Comparison of ENCODE assay signal across 13 cellular contexts in the genomic region with DNA sequence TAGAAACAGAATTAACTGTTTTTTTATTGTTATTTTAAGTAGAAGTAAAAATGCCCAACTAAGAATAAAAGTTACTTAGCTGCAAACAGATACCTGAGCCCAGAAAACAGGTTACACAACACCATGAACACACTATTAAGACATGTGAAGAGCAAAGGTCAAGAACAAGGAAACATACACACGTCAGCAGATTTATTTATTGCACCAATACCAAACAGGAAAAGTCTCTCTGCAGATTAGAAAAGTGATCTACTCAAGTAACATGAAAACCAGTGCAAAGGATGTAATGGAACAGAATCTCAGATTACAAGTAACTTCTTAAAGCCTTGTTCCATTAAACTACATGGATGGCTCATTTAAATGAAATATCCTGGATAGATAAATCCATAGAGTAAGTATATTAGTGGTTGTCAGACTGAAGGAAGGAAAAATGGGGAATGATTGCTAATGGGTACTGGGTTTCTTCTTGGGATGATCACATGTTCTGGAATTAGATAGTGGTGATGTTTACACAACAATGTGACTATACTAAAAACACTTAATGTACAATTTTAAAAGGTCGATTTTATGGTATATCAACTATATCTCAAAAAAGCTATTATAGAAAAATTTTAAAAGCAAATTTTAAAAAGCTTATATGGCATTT. TPM values are rescaled to one million over a fixed set of nuclear protein-coding genes. Genes with fewer than 3 reads are reported as not detected.
DNase-seq lines count a peak whose midpoint lies in the region; ATAC-seq and TF ChIP-seq lines count a peak whose summit lies in the region.
"Had no signal": no experiment of that assay in that cellular context is flagged by ENCODE, and none has a peak within 500 bp of the region (broad histone marks: within the 10 kb centered on the region; RNA-seq: fewer than 3 reads in every experiment).

No MANE protein-coding gene starts in this region.

- peak overlapping the region in 3 of 5 experiments; percentile 8 to 79 (median 14) for H3K27ac Mint-ChIP-seq in brain
- H3K27ac Mint-ChIP-seq: activated naive CD4-positive, alpha-beta T cell treated with anti-CD3 and anti-CD28 coated beads, Interleukin-2, amount 50 U/mL, for 24 hours; HFFc6 had no signal

- ATAC-seq in left lung (peak; percentile 89), HG03457 (IDR thresholded peaks at IDR 0.05; ENCODE audit: unreplicated experiment) (no peak), HG03139 (IDR thresholded peaks at IDR 0.05; ENCODE audit: unreplicated experiment) (no peak)
- ATAC-seq: natural killer cell treated with Interleukin-12 subunit alpha and Interleukin-12 subunit beta and Interleukin-15 and Interleukin-18, amount 100 ng/mL, for 72 hours had no signal

- no peaks in the 10 kb centered on the region for H3K27me3 ChIP-seq in left lung
- H3K27me3 ChIP-seq: esophagus muscularis mucosa had no signal

- DNase-seq in HT-29 (ENCODE audit: low spot score) (peak; percentile 66), left lung (no peak), NCI-H1417 treated with DMSO at 0.1 percent for 48 hours (lab: John Stamatoyannopoulos, UW) (no peak)
- DNase-seq in stimulated activated CD4-positive, alpha-beta T cell treated with anti-CD3 and anti-CD28 coated beads, Interleukin-2, amount 100 ng/mL, for 48 hours = no peak
- DNase-seq: HFFc6, NCI-H524 had no signal

- H3K27ac ChIP-seq in 22Rv1 (peak overlapping the region; percentile 82), left lung (peak overlapping the region; percentile 31 to 53)
- H3K27ac ChIP-seq: esophagus muscularis mucosa had no signal

- intact Hi-C loops in left lung (cut with DNase I) = no loop called here

- no peaks in the 10 kb centered on the region for H3K9me3 Mint-ChIP-seq in brain
- H3K9me3 Mint-ChIP-seq: activated naive CD4-positive, alpha-beta T cell treated with anti-CD3 and anti-CD28 coated beads, Interleukin-2, amount 50 U/mL, for 24 hours; HFFc6; natural killer cell treated with Interleukin-12 subunit alpha and Interleukin-12 subunit beta and Interleukin-15 and Interleukin-18, amount 100 ng/mL, for 72 hours had no signal

- no peak for TF ChIP-seq CTCF in 22Rv1 (IDR thresholded peaks at IDR 0.05)
- TF ChIP-seq CTCF in brain (conservative IDR thresholded peaks at IDR 0.05) = no peak
- no peak for TF ChIP-seq CTCF in left lung (IDR thresholded peaks at IDR 0.05)

- H3K4me1 Mint-ChIP-seq in brain = peaks cover 12% of the 10 kb centered on the region

- H3K36me3 Mint-ChIP-seq in brain = peaks cover 58% of the 10 kb centered on the region

- peaks cover 6 to 37% of the 10 kb centered on the region in 2 donors for H3K4me1 ChIP-seq in left lung

- peaks cover 0 to 23% of the 10 kb centered on the region in 2 donors for H3K36me3 ChIP-seq in left lung

- peak overlapping the region in 1 of 5 experiments; percentile 80 for H3K4me3 Mint-ChIP-seq in brain
- H3K4me3 Mint-ChIP-seq: activated naive CD4-positive, alpha-beta T cell treated with anti-CD3 and anti-CD28 coated beads, Interleukin-2, amount 50 U/mL, for 24 hours; HFFc6; natural killer cell treated with Interleukin-12 subunit alpha and Interleukin-12 subunit beta and Interleukin-15 and Interleukin-18, amount 100 ng/mL, for 72 hours had no signal

- H3K4me3 ChIP-seq in left lung = no peak overlapping the region
- H3K4me3 ChIP-seq: esophagus muscularis mucosa had no signal

- H3K27me3 Mint-ChIP-seq in brain = no peaks in the 10 kb centered on the region
- H3K27me3 Mint-ChIP-seq: activated naive CD4-positive, alpha-beta T cell treated with anti-CD3 and anti-CD28 coated beads, Interleukin-2, amount 50 U/mL, for 24 hours; natural killer cell treated with Interleukin-12 subunit alpha and Interleukin-12 subunit beta and Interleukin-15 and Interleukin-18, amount 100 ng/mL, for 72 hours had no signal

- H3K9me3 ChIP-seq in left lung = no peaks in the 10 kb centered on the region
- H3K9me3 ChIP-seq: esophagus muscularis mucosa had no signal

RNA-seq across cellular contexts. Expression of a gene that starts 6.1 kb away (rescaled TPM):
- 23.6 and 23.8 TPM in 2 replicates for total RNA-seq in HT-29 (2014; rRNA removed; shearing (Covaris generic))
- 15.4 TPM for polyA plus RNA-seq in brain (ENCODE audit: insufficient read depth, low read depth, low replicate concordance)
- total RNA-seq in left lung = 10 to 100 TPM; 66.9 to 75.3 TPM

RNA-seq across cellular contexts. Expression of a gene that starts 22.1 kb away (rescaled TPM):
- 6.2 and 6.7 TPM in 2 replicates for total RNA-seq in HT-29 (2014; rRNA removed; shearing (Covaris generic))
- polyA plus RNA-seq in brain (ENCODE audit: insufficient read depth, low read depth, low replicate concordance) = 4.0 TPM
- total RNA-seq in left lung = 10 to 100 TPM; 26.7 to 26.9 TPM
